In genomic region chr3:29868702-29869101, GRCh38 we compare ENCODE assay signal across 25 cellular contexts.
"Had no signal": no experiment of that assay in that cellular context is flagged by ENCODE, and none has a peak within 500 bp of the region (broad histone marks: within the 10 kb centered on the region; RNA-seq: fewer than 3 reads in every experiment).

No MANE protein-coding gene starts in this region.

- H3K27me3 ChIP-seq: esophagus muscularis mucosa, foreskin keratinocyte, gastroesophageal sphincter, heart left ventricle, hepatocyte, sigmoid colon, testis, tibial artery, upper lobe of left lung had no signal

- H3K9me3 Mint-ChIP-seq: dendritic cell treated with granulocyte-macrophage colony-stimulating factor and Interleukin-4, amounts not matched to agents 40 ng/mL and 50 ng/mL, for 4 days had no signal

- H3K36me3 Mint-ChIP-seq: memory B cell; naive thymus-derived CD4-positive, alpha-beta T cell; stimulated activated memory B cell treated with anti-CD40 and anti-IgM and Interleukin-4, amounts not matched to agents 10 μg/mL and 1 μg/mL and 100 μg/mL, for 72 hours had no signal

- H3K9me3 ChIP-seq: lower lobe of right lung, psoas muscle, sigmoid colon, testis had no signal

- DNase-seq: effector CD8-positive, alpha-beta T cell; foreskin keratinocyte; heart left ventricle; left ventricle myocardium superior; lower lobe of right lung; midbrain; naive thymus-derived CD4-positive, alpha-beta T cell; nucleus accumbens; psoas muscle; right cardiac atrium; sigmoid colon; stimulated activated CD4-positive, alpha-beta T cell treated with anti-CD3 and anti-CD28 coated beads, Interleukin-2, amount 100 ng/mL, for 24 hours; stimulated activated CD4-positive, alpha-beta T cell treated with anti-CD3 and anti-CD28 coated beads, Interleukin-4, amount 100 ng/mL, for 24 hours; stimulated activated naive CD8-positive, alpha-beta T cell treated with anti-CD3 and anti-CD28 coated beads, Interleukin-15, Interleukin-2, amounts not matched to agents 100 U/mL and 50 U/mL, for 24 hours; substantia nigra; testis; tibial artery; upper lobe of left lung had no signal

- H3K4me1 Mint-ChIP-seq: memory B cell; naive thymus-derived CD4-positive, alpha-beta T cell; nephron; stimulated activated memory B cell treated with anti-CD40 and anti-IgM and Interleukin-4, amounts not matched to agents 10 μg/mL and 1 μg/mL and 100 μg/mL, for 72 hours had no signal

- H3K4me3 Mint-ChIP-seq: dendritic cell treated with granulocyte-macrophage colony-stimulating factor and Interleukin-4, amounts not matched to agents 40 ng/mL and 50 ng/mL, for 4 days; memory B cell; naive thymus-derived CD4-positive, alpha-beta T cell; nephron; stimulated activated memory B cell treated with anti-CD40 and anti-IgM and Interleukin-4, amounts not matched to agents 10 μg/mL and 1 μg/mL and 100 μg/mL, for 72 hours had no signal

- ATAC-seq: foreskin keratinocyte; gastroesophageal sphincter; heart left ventricle; left ventricle myocardium superior; lower lobe of right lung; naive thymus-derived CD4-positive, alpha-beta T cell; psoas muscle; right cardiac atrium; stimulated activated memory B cell treated with anti-CD40 and anti-IgM and Interleukin-4, amounts not matched to agents 10 μg/mL and 1 μg/mL and 100 μg/mL, for 72 hours; stimulated activated naive CD8-positive, alpha-beta T cell treated with anti-CD3 and anti-CD28 coated beads, Interleukin-15, Interleukin-2, amounts not matched to agents 100 U/mL and 50 U/mL, for 24 hours had no signal

- H3K4me1 ChIP-seq: esophagus muscularis mucosa, foreskin keratinocyte, lower lobe of right lung, psoas muscle, sigmoid colon, upper lobe of left lung had no signal

- H3K27ac Mint-ChIP-seq: dendritic cell treated with granulocyte-macrophage colony-stimulating factor and Interleukin-4, amounts not matched to agents 40 ng/mL and 50 ng/mL, for 4 days; memory B cell; naive thymus-derived CD4-positive, alpha-beta T cell; nephron; stimulated activated memory B cell treated with anti-CD40 and anti-IgM and Interleukin-4, amounts not matched to agents 10 μg/mL and 1 μg/mL and 100 μg/mL, for 72 hours had no signal

- H3K79me2 ChIP-seq: hepatocyte had no signal

- H3K4me3 ChIP-seq: esophagus muscularis mucosa, gastroesophageal sphincter, heart left ventricle, hepatocyte, lower lobe of right lung, psoas muscle, sigmoid colon, testis, tibial artery, upper lobe of left lung had no signal

- H3K27ac ChIP-seq: esophagus muscularis mucosa, foreskin keratinocyte, gastroesophageal sphincter, heart left ventricle, hepatocyte, lower lobe of right lung, psoas muscle, sigmoid colon, testis, tibial artery, upper lobe of left lung had no signal

- H3K36me3 ChIP-seq: esophagus muscularis mucosa, lower lobe of right lung, sigmoid colon, tibial artery, upper lobe of left lung had no signal

- H3K4me2 ChIP-seq: hepatocyte had no signal

- H2AFZ ChIP-seq: hepatocyte had no signal

- H3K27me3 Mint-ChIP-seq: dendritic cell treated with granulocyte-macrophage colony-stimulating factor and Interleukin-4, amounts not matched to agents 40 ng/mL and 50 ng/mL, for 4 days; memory B cell; stimulated activated memory B cell treated with anti-CD40 and anti-IgM and Interleukin-4, amounts not matched to agents 10 μg/mL and 1 μg/mL and 100 μg/mL, for 72 hours had no signal
